8 cellular contexts compared by ENCODE assay signal in the genomic region with DNA sequence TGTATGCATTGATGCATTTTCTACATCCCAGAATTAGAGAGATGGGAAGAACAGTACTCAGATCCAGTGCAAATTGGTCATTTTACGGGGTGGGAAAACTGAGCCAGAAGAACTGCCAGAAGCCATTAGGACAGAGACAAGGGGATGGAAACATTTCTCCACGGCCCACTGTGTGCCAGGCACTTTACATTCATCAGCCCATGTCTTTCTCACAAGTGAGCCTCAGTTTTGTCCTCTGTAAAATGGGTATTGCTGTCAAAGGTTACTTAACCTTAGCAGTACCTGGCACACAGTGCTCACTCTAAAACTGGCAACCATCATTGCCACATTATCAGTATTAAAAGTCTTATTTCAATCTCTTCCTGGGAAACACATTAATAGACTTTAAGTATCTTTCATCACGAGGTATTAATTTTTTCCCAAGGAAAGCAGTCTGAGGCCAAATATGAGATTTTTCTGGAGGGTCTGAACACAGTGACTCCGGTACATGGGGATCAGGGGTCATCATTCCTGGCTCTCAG. TPM values are rescaled to one million over a fixed set of nuclear protein-coding genes. Genes with fewer than 3 reads are reported as not detected.
DNase-seq lines count a peak whose midpoint lies in the region; ATAC-seq and TF ChIP-seq lines count a peak whose summit lies in the region.

No MANE protein-coding gene starts in this region.

- TF ChIP-seq POLR2A in body of pancreas (IDR thresholded peaks at IDR 0.05): no peak
- no peak for TF ChIP-seq POLR2A in testis (IDR thresholded peaks at IDR 0.05)

- DNase-seq in T-helper 2 cell treated with Interferon-gamma antibody and Interleukin-4, amounts not matched to agents 5 μg/mL and 100 μg/mL, for 36 hours (ENCODE audit: low spot score): no peak
- DNase-seq in T-helper 2 cell (no peak), body of pancreas (peak; percentile 40 to 49 (median 46)), left lobe of liver (ENCODE audit: low spot score) (peak; percentile 65), testis (no peak), NCI-H146 treated with DMSO at 0.1 percent for 48 hours (lab: John Stamatoyannopoulos, UW; ENCODE audit: unreplicated experiment) (no peak), cerebellum (ENCODE audit: low spot score) (no peak)

- peaks cover 12% of the 10 kb centered on the region for H3K36me3 Mint-ChIP-seq in T-helper 2 cell treated with Interferon-gamma antibody and Interleukin-4, amounts not matched to agents 5 μg/mL and 100 μg/mL, for 36 hours (ENCODE audit: low read depth)

- H3K27ac ChIP-seq in body of pancreas: peak overlapping the region; percentile 94 to 99 (median 98)
- peak overlapping the region; percentile 100 for H3K27ac ChIP-seq in testis

- H3K4me1 ChIP-seq in body of pancreas (peaks cover 50% of the 10 kb centered on the region), testis (peaks cover 20% of the 10 kb centered on the region)

- peak overlapping the region; percentile 93 for H3K27ac Mint-ChIP-seq in T-helper 2 cell treated with Interferon-gamma antibody and Interleukin-4, amounts not matched to agents 5 μg/mL and 100 μg/mL, for 36 hours

- H3K27me3 ChIP-seq in body of pancreas (no peaks in the 10 kb centered on the region), testis (no peaks in the 10 kb centered on the region)

- H3K36me3 ChIP-seq in body of pancreas (replicated peaks in 1 of 2; ENCODE audit: insufficient read depth in 1 of 2, low read depth in 2 of 2) (no peaks in the 10 kb centered on the region), testis (ENCODE audit: low read depth, missing control alignments) (no peaks in the 10 kb centered on the region)

- H3K9me3 Mint-ChIP-seq in T-helper 2 cell treated with Interferon-gamma antibody and Interleukin-4, amounts not matched to agents 5 μg/mL and 100 μg/mL, for 36 hours: no peaks in the 10 kb centered on the region

- peaks cover 5% of the 10 kb centered on the region for H3K27me3 Mint-ChIP-seq in T-helper 2 cell treated with Interferon-gamma antibody and Interleukin-4, amounts not matched to agents 5 μg/mL and 100 μg/mL, for 36 hours (ENCODE audit: low read depth)

- TF ChIP-seq CTCF in body of pancreas (IDR thresholded peaks at IDR 0.05) (no peak), testis (IDR thresholded peaks at IDR 0.05) (no peak)

- WGBS in body of pancreas, 2 donors: 12 to 16% methylated on average over 4 of the region's 4 CpGs
- 22 to 43% methylated on average over 4 of the region's 4 CpGs for WGBS in testis, 2 donors

- H3K9me3 ChIP-seq in body of pancreas (no peaks in the 10 kb centered on the region), testis (no peaks in the 10 kb centered on the region)

- ATAC-seq in body of pancreas (peak; percentile 1), left lobe of liver (no peak), HG03432 (IDR thresholded peaks at IDR 0.05; ENCODE audit: unreplicated experiment) (no peak)

- no peak overlapping the region for H3K4me3 ChIP-seq in body of pancreas
- peak overlapping the region; percentile 47 to 95 for H3K4me3 ChIP-seq in testis

- intact Hi-C loops in body of pancreas (cut with DNase I): loop anchor here (10.0 kb wide), 1 partner anchor 51 kb away; no protein-coding TSS in a partner anchor
- intact Hi-C loops in testis (cut with DNase I; ENCODE audit: low total_unique reads): loop anchor here (5.0 kb wide), 1 partner anchor 136 kb away; no protein-coding TSS in a partner anchor

- peak overlapping the region; percentile 86 for H3K4me3 Mint-ChIP-seq in T-helper 2 cell treated with Interferon-gamma antibody and Interleukin-4, amounts not matched to agents 5 μg/mL and 100 μg/mL, for 36 hours

- peaks cover 29% of the 10 kb centered on the region for H3K4me1 Mint-ChIP-seq in T-helper 2 cell treated with Interferon-gamma antibody and Interleukin-4, amounts not matched to agents 5 μg/mL and 100 μg/mL, for 36 hours (ENCODE audit: low read depth)

RNA-seq across cellular contexts. Expression of a gene that starts 5.2 kb away (rescaled TPM):
- total RNA-seq in body of pancreas (100 to 1,000 TPM; 248 to 808 TPM), left lobe of liver (145 TPM), testis (100 to 1,000 TPM; 159 to 172 TPM), cerebellum (36.9 TPM)
- 86.2 TPM for polyA plus RNA-seq in testis (ENCODE audit: insufficient read depth, low read depth, low replicate concordance)

Comparison
In these comparisons a context has a peak if more than half of its experiments do, and no peak if none do; other contexts are left out.
1. DNase-seq: peak in body of pancreas (4 of 4) and left lobe of liver (single experiment); none in T-helper 2 cell treated with Interferon-gamma antibody and Interleukin-4, amounts not matched to agents 5 μg/mL and 100 μg/mL, for 36 hours (single experiment), T-helper 2 cell (0 of 5), testis (single experiment), NCI-H146 treated with DMSO at 0.1 percent for 48 hours (single experiment) and cerebellum (single experiment).
2. H3K4me3 ChIP-seq: peak in testis (2 of 2); none in body of pancreas (0 of 2).